Comparison of ENCODE assay signal across 1 cellular context in genomic region chrX:69362889-69363288, GRCh38.
TF ChIP-seq lines count a peak whose summit lies in the region.

No MANE protein-coding gene starts in this region.

TF ChIP-seq in WTC11, 78 proteins besides CTCF, POLR2A, EP300 and RAD21 (continued from another document):
- no peak for TF ChIP-seq MAX (CRISPR knock-in tag; IDR thresholded peaks at IDR 0.05)
TF ChIP-seq in WTC11: peak in this region for 0.
